In genomic region chr11:1333091-1333772, GRCh38 we compare ENCODE assay signal across 17 cellular contexts. TPM values are rescaled to one million over a fixed set of nuclear protein-coding genes. Genes with fewer than 3 reads are reported as not detected.
DNase-seq lines count a peak whose midpoint lies in the region; TF ChIP-seq lines count a peak whose summit lies in the region.
"Had no signal": no experiment of that assay in that cellular context is flagged by ENCODE, and none has a peak within 500 bp of the region (broad histone marks: within the 10 kb centered on the region; RNA-seq: fewer than 3 reads in every experiment).

No MANE protein-coding gene starts in this region.

- peak overlapping the region; percentile 60 for H3K27ac Mint-ChIP-seq in dendritic cell treated with granulocyte-macrophage colony-stimulating factor and Interleukin-4, amounts not matched to agents 40 ng/mL and 50 ng/mL, for 4 days
- no peak overlapping the region for H3K27ac Mint-ChIP-seq in nephron

- intact Hi-C loops in dendritic cell treated with granulocyte-macrophage colony-stimulating factor and Interleukin-4, amounts not matched to agents 40 ng/mL and 50 ng/mL, for 4 days (cut with micrococcal nuclease) = no loop called here

- no peaks in the 10 kb centered on the region for H3K36me3 Mint-ChIP-seq in dendritic cell treated with granulocyte-macrophage colony-stimulating factor and Interleukin-4, amounts not matched to agents 40 ng/mL and 50 ng/mL, for 4 days (ENCODE audit: low read depth)
- H3K36me3 Mint-ChIP-seq in nephron (ENCODE audit: low read depth) = no peaks in the 10 kb centered on the region

- peaks cover 11% of the 10 kb centered on the region for H3K9me3 Mint-ChIP-seq in dendritic cell treated with granulocyte-macrophage colony-stimulating factor and Interleukin-4, amounts not matched to agents 40 ng/mL and 50 ng/mL, for 4 days
- H3K9me3 Mint-ChIP-seq in nephron = peaks cover 22% of the 10 kb centered on the region

- H3K27me3 Mint-ChIP-seq in dendritic cell treated with granulocyte-macrophage colony-stimulating factor and Interleukin-4, amounts not matched to agents 40 ng/mL and 50 ng/mL, for 4 days = peaks cover 8% of the 10 kb centered on the region
- H3K27me3 Mint-ChIP-seq in nephron (ENCODE audit: low read depth) = peaks cover 33% of the 10 kb centered on the region

- no peak for TF ChIP-seq CTCF in nephron (IDR thresholded peaks at IDR 0.05; ENCODE audit: unreplicated experiment in 3 of 3)

- peaks cover 27% of the 10 kb centered on the region for H3K4me1 Mint-ChIP-seq in dendritic cell treated with granulocyte-macrophage colony-stimulating factor and Interleukin-4, amounts not matched to agents 40 ng/mL and 50 ng/mL, for 4 days (ENCODE audit: low read depth)
- peaks cover 15% of the 10 kb centered on the region for H3K4me1 Mint-ChIP-seq in nephron

- DNase-seq in HT1080 (ENCODE audit: low read depth) = peak; percentile 36
- DNase-seq in M059J (ENCODE audit: low read depth) = peak; percentile 29
- DNase-seq in T-helper 1 cell = no peak
- no peak for DNase-seq in foreskin melanocyte
- DNase-seq in glomerular visceral epithelial cell (ENCODE audit: extremely low spot score) = no peak
- DNase-seq: ACHN, GM23248, IMR-90, MM.1S, NCI-H1092, NCI-H2081, NCI-H774, OCI-M1, SIG-M5 had no signal

- no peak overlapping the region for H3K4me3 Mint-ChIP-seq in dendritic cell treated with granulocyte-macrophage colony-stimulating factor and Interleukin-4, amounts not matched to agents 40 ng/mL and 50 ng/mL, for 4 days
- peak overlapping the region in 2 of 3 experiments; percentile 32 to 34 for H3K4me3 Mint-ChIP-seq in nephron
- H3K4me3 Mint-ChIP-seq: CD14-positive monocyte had no signal

RNA-seq across cellular contexts. Expression of gene TOLLIP, which starts 23.8 kb away (rescaled TPM):
- total RNA-seq in HT1080 (2014; rRNA removed; shearing (Covaris generic)) = 19.2 and 22.7 TPM in 2 replicates
- polyA plus RNA-seq in HT1080 (2015; cell fraction: cytosol; rRNA removed) = 32.8 and 33.0 TPM in 2 replicates
- polyA plus RNA-seq in HT1080 (2015; cell fraction: nucleus; rRNA removed) = 20.5 and 25.8 TPM in 2 replicates
- total RNA-seq in M059J (2014; rRNA removed; shearing (Covaris generic)) = 19.8 and 21.5 TPM in 2 replicates

RNA-seq across cellular contexts. Expression of gene BRSK2, which starts 56.5 kb away (rescaled TPM):
- total RNA-seq in HT1080 (2014; rRNA removed; shearing (Covaris generic)) = 0.58 and 0.84 TPM in 2 replicates
- 0.13 and 0.51 TPM in 2 replicates for polyA plus RNA-seq in HT1080 (2015; cell fraction: cytosol; rRNA removed)
- 0.58 and 1.9 TPM in 2 replicates for polyA plus RNA-seq in HT1080 (2015; cell fraction: nucleus; rRNA removed)
- total RNA-seq in M059J (2014; rRNA removed; shearing (Covaris generic)) = 0.44 TPM in 1 of 2 replicates, not detected in the other
- polyA plus RNA-seq: CD14-positive monocyte, GM23248 had no signal

Comparison
In these comparisons a context has a peak if more than half of its experiments do, and no peak if none do; other contexts are left out.
1. DNase-seq: peak in HT1080 (single experiment) and M059J (single experiment); none in T-helper 1 cell (0 of 5), foreskin melanocyte (single experiment) and glomerular visceral epithelial cell (single experiment).